In genomic region chr9:136954270-136955083, GRCh38 we compare ENCODE assay signal across 24 cellular contexts. TPM values are rescaled to one million over a fixed set of nuclear protein-coding genes. Genes with fewer than 3 reads are reported as not detected.
"Had no signal": no experiment of that assay in that cellular context is flagged by ENCODE, and none has a peak within 500 bp of the region (broad histone marks: within the 10 kb centered on the region; RNA-seq: fewer than 3 reads in every experiment).

No MANE protein-coding gene starts in this region.

- H3K4me3 Mint-ChIP-seq: activated naive CD4-positive, alpha-beta T cell treated with anti-CD3 and anti-CD28 coated beads, Interleukin-2, amount 50 U/mL, for 24 hours; neural crest cell; stimulated activated memory B cell treated with anti-CD40 and anti-IgM and Interleukin-4, amounts not matched to agents 10 μg/mL and 1 μg/mL and 100 μg/mL, for 72 hours; T-helper 1 cell treated with Interleukin-12 subunit alpha and Interleukin-12 subunit beta and Interleukin-4 antibody, amounts not matched to agents 30 μg/mL and 1 μg/mL, for 36 hours had no signal

- ATAC-seq: left lobe of liver; psoas muscle; sciatic nerve; stimulated activated memory B cell treated with anti-CD40 and anti-IgM and Interleukin-4, amounts not matched to agents 10 μg/mL and 1 μg/mL and 100 μg/mL, for 72 hours had no signal

- H3K4me3 ChIP-seq: adrenal gland, breast epithelium, ovary, psoas muscle, thyroid gland, uterus had no signal

- H3K27me3 ChIP-seq: adrenal gland, breast epithelium, ovary, thyroid gland, uterus had no signal

- H3K36me3 ChIP-seq: adrenal gland, breast epithelium, ovary, thyroid gland, uterus had no signal

- DNase-seq: activated CD4-positive, alpha-beta T cell treated with anti-CD3 and anti-CD28 coated beads, Interleukin-2, amount 50 U/mL, for 1 hour; activated CD4-positive, CD25-positive, alpha-beta regulatory T cell treated with anti-CD3 and anti-CD28 coated beads, Interleukin-2, amount 50 U/mL, for 72 hours; activated gamma-delta T cell; adrenal gland; cerebellar nuclear complex; cortex of kidney; erythroblast; foreskin melanocyte; hypothalamus; islet precursor cell; psoas muscle; stimulated activated CD4-positive, alpha-beta T cell treated with anti-CD3 and anti-CD28 coated beads, Interleukin-4, amount 100 ng/mL, for 4 hours; thyroid gland; uterus had no signal

- H3K4me1 ChIP-seq: uterus had no signal

- H3K27me3 Mint-ChIP-seq: activated naive CD4-positive, alpha-beta T cell treated with anti-CD3 and anti-CD28 coated beads, Interleukin-2, amount 50 U/mL, for 24 hours had no signal

- H3K27ac Mint-ChIP-seq: activated naive CD4-positive, alpha-beta T cell treated with anti-CD3 and anti-CD28 coated beads, Interleukin-2, amount 50 U/mL, for 24 hours; stimulated activated memory B cell treated with anti-CD40 and anti-IgM and Interleukin-4, amounts not matched to agents 10 μg/mL and 1 μg/mL and 100 μg/mL, for 72 hours had no signal

- H3K27ac ChIP-seq: adrenal gland, breast epithelium, ovary, psoas muscle, thyroid gland, uterus, VCaP had no signal

- H3K9me3 ChIP-seq: adrenal gland, breast epithelium, ovary, psoas muscle, thyroid gland, uterus had no signal

- H3K4me1 Mint-ChIP-seq: activated naive CD4-positive, alpha-beta T cell treated with anti-CD3 and anti-CD28 coated beads, Interleukin-2, amount 50 U/mL, for 24 hours; neural crest cell had no signal

RNA-seq across cellular contexts. Expression of gene LCN12, which starts 2.4 kb away (rescaled TPM):
- total RNA-seq: astrocyte had no signal

RNA-seq across cellular contexts. Expression of gene C8G, which starts 9.4 kb away (rescaled TPM):
- total RNA-seq: breast epithelium, sciatic nerve, uterus had no signal

RNA-seq across cellular contexts. Expression of gene PTGDS, which starts 22.8 kb away (rescaled TPM):
- total RNA-seq: neural crest cell had no signal

RNA-seq across cellular contexts. Expression of gene LCNL1, which starts 28.3 kb away (rescaled TPM):
- total RNA-seq: left lobe of liver, neural crest cell had no signal
